Comparison of ENCODE assay signal across 3 cellular contexts in genomic region chr20:63471002-63471718, GRCh38.
TF ChIP-seq lines count a peak whose summit lies in the region.

No MANE protein-coding gene starts in this region.

TF ChIP-seq in HEK293, 187 proteins besides CTCF, POLR2A, EP300 and RAD21:
- TF ChIP-seq, protein P1, sequence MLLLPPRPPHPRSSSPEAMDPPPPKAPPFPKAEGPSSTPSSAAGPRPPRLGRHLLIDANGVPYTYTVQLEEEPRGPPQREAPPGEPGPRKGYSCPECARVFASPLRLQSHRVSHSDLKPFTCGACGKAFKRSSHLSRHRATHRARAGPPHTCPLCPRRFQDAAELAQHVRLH (tag by site-specific recombination; IDR thresholded peaks at IDR 0.05) = no peak
- TF ChIP-seq ZBTB8A (tag by site-specific recombination; IDR thresholded peaks at IDR 0.05) = peak; percentile 59
- TF ChIP-seq GLIS1 (tag by site-specific recombination; IDR thresholded peaks at IDR 0.05) = peak; percentile 1; the same call in 1 of the 2 replicates
- TF ChIP-seq HIC1 (tag by site-specific recombination; IDR thresholded peaks at IDR 0.05) = peak; percentile 53; the same call in 1 of the 2 replicates

TF ChIP-seq in H1, 55 proteins besides CTCF, POLR2A, EP300 and RAD21:
- TF ChIP-seq ASH2L (IDR thresholded peaks at IDR 0.05; ENCODE audit: low read length) = peak; percentile 52
- peak; percentile 50 for TF ChIP-seq KDM4A (IDR thresholded peaks at IDR 0.05; ENCODE audit: low read depth, low read length, severe bottlenecking)
- TF ChIP-seq YY1 (IDR thresholded peaks at IDR 0.05; ENCODE audit: low read depth, low read length) = peak; percentile 95
- no peak for TF ChIP-seq TAF1 (IDR thresholded peaks at IDR 0.05; ENCODE audit: low read depth, low read length)
- peak; percentile 19; the same call in 1 of the 2 replicates for TF ChIP-seq TEAD4 (IDR thresholded peaks at IDR 0.05; ENCODE audit: low read depth, low read length)
- no peak for TF ChIP-seq KDM1A (IDR thresholded peaks at IDR 0.05; ENCODE audit: borderline replicate concordance, low read length)
- no peak for TF ChIP-seq BACH1 (IDR thresholded peaks at IDR 0.05; ENCODE audit: low read length)
- no peak for TF ChIP-seq USF2 (IDR thresholded peaks at IDR 0.05; ENCODE audit: low read length)
- TF ChIP-seq MAFK (IDR thresholded peaks at IDR 0.05; ENCODE audit: low read depth, low read length) = no peak
- peak; percentile 24; the same call in 1 of the 2 replicates for TF ChIP-seq RBBP5 (IDR thresholded peaks at IDR 0.05; ENCODE audit: borderline replicate concordance, low read depth, low read length)

TF ChIP-seq in neural cell, 6 proteins besides CTCF, POLR2A, EP300 and RAD21:
- TF ChIP-seq MXI1 (conservative IDR thresholded peaks at IDR 0.05; ENCODE audit: poor library complexity, severe bottlenecking) (peak; percentile 61), POLR2AphosphoS5 (IDR thresholded peaks at IDR 0.05) (peak; percentile 10), TAF1 (IDR thresholded peaks at IDR 0.05; ENCODE audit: low read depth) (no peak)
- TF ChIP-seq, protein P2, sequence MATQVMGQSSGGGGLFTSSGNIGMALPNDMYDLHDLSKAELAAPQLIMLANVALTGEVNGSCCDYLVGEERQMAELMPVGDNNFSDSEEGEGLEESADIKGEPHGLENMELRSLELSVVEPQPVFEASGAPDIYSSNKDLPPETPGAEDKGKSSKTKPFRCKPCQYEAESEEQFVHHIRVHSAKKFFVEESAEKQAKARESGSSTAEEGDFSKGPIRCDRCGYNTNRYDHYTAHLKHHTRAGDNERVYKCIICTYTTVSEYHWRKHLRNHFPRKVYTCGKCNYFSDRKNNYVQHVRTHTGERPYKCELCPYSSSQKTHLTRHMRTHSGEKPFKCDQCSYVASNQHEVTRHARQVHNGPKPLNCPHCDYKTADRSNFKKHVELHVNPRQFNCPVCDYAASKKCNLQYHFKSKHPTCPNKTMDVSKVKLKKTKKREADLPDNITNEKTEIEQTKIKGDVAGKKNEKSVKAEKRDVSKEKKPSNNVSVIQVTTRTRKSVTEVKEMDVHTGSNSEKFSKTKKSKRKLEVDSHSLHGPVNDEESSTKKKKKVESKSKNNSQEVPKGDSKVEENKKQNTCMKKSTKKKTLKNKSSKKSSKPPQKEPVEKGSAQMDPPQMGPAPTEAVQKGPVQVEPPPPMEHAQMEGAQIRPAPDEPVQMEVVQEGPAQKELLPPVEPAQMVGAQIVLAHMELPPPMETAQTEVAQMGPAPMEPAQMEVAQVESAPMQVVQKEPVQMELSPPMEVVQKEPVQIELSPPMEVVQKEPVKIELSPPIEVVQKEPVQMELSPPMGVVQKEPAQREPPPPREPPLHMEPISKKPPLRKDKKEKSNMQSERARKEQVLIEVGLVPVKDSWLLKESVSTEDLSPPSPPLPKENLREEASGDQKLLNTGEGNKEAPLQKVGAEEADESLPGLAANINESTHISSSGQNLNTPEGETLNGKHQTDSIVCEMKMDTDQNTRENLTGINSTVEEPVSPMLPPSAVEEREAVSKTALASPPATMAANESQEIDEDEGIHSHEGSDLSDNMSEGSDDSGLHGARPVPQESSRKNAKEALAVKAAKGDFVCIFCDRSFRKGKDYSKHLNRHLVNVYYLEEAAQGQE (IDR thresholded peaks at IDR 0.05; ENCODE audit: borderline replicate concordance) = peak; percentile 61
TF ChIP-seq in neural cell: peak in this region for 3.
